1 cellular context compared by ENCODE assay signal in the genomic region with DNA sequence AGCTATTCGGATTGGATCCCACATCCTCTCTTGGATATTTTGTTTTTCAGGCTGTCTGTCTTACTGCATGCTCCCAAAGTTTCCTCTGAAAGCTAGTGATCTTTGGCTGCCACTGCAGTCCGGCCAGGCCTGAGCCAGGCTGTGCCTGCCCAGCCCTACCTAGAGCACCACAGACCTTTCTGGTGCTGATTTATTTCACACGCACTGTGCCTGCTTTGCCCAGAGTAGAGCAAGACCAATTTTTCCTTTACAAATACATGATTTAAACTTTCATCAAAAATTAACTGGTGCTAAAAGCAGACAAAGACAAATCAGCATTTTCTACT.
TF ChIP-seq lines count a peak whose summit lies in the region.

No MANE protein-coding gene starts in this region.

TF ChIP-seq in endothelial cell of umbilical vein, 7 proteins besides CTCF, POLR2A, EP300 and RAD21 (continued from another document):
- no peak for TF ChIP-seq EZH2 (IDR thresholded peaks at IDR 0.05; ENCODE audit: borderline replicate concordance, low read depth, low read length, severe bottlenecking)
